Comparison of ENCODE assay signal across 11 cellular contexts in genomic region chr1:120941836-120942222, GRCh38. TPM values are rescaled to one million over a fixed set of nuclear protein-coding genes. Genes with fewer than 3 reads are reported as not detected.
DNase-seq lines count a peak whose midpoint lies in the region; ATAC-seq, FAIRE-seq and TF ChIP-seq lines count a peak whose summit lies in the region.
"Not testable (repeated sequence)": the region's sequence is repeated elsewhere in the genome, so short reads cannot be mapped to it uniquely, and the experiment has no call there.
"Had no signal": no experiment of that assay in that cellular context is flagged by ENCODE, and none has a peak within 500 bp of the region (broad histone marks: within the 10 kb centered on the region; RNA-seq: fewer than 3 reads in every experiment).

No MANE protein-coding gene starts in this region.

- not testable (repeated sequence) for DNase-seq in DND-41; LNCaP clone FGC (ENCODE audit: low read depth); astrocyte of the spinal cord (ENCODE audit: low read depth, low spot score); epithelial cell of proximal tubule (ENCODE audit: low read depth); pancreas; tibial artery
- peak; percentile 14 to 23 for DNase-seq in activated CD4-positive, alpha-beta T cell treated with anti-CD3 and anti-CD28 coated beads, Interleukin-2, amount 50 U/mL, for 4 hours

- H3K27ac ChIP-seq in DND-41 (ENCODE audit: low read length) = not testable (repeated sequence)
- H3K27ac ChIP-seq in liver (ENCODE audit: low read depth in 1 of 2, low read length in 2 of 2) = peak overlapping the region; percentile 55 to 78
- H3K27ac ChIP-seq in pancreas = peak overlapping the region; percentile 47 to 76 (median 72)
- peak overlapping the region; percentile 67 to 77 for H3K27ac ChIP-seq in tibial artery

- FAIRE-seq in pancreas (lab: Jason Lieb, UNC) = not testable (repeated sequence)

- not testable (repeated sequence) for H3K9me3 ChIP-seq in DND-41 (ENCODE audit: insufficient read depth, low read length, severe bottlenecking); liver (ENCODE audit: control insufficient read depth in 4 of 4, low read length in 3 of 4); pancreas; tibial artery

- not testable (repeated sequence) for H3K36me3 ChIP-seq in DND-41 (ENCODE audit: insufficient read depth, low read length); liver (ENCODE audit: control insufficient read depth in 4 of 4, insufficient read depth in 3 of 4, low read depth in 1 of 4, low read length in 3 of 4); pancreas; tibial artery

- H3K27me3 ChIP-seq in DND-41 (ENCODE audit: insufficient read depth, low read length, poor library complexity); liver (ENCODE audit: control insufficient read depth in 4 of 4, insufficient read depth in 4 of 4, low read length in 3 of 4); pancreas; tibial artery: not testable (repeated sequence)

- in situ Hi-C loops in astrocyte of the spinal cord (cut with HindIII; ENCODE audit: low sequenced_read_pairs) = not testable (repeated sequence)

- H3K4me2 ChIP-seq in DND-41 (ENCODE audit: insufficient read depth, low read length) = peak overlapping the region; percentile 82

- peak overlapping the region; percentile 83 for H2AFZ ChIP-seq in DND-41 (ENCODE audit: low read depth, low read length)

- intact Hi-C loops in pancreas (cut with DNase I); tibial artery (cut with DNase I; ENCODE audit: low total_unique reads): not testable (repeated sequence)

- TF ChIP-seq RAD21 in liver (IDR thresholded peaks at IDR 0.05) = not testable (repeated sequence)

- not testable (repeated sequence) for TF ChIP-seq CTCF in DND-41 (IDR thresholded peaks at IDR 0.05; ENCODE audit: borderline replicate concordance, extremely low read depth, low read length, poor library complexity, severe bottlenecking); LNCaP clone FGC (IDR thresholded peaks at IDR 0.05; ENCODE audit: control insufficient read depth, extremely low read depth, insufficient read depth); astrocyte of the spinal cord (IDR thresholded peaks at IDR 0.05; ENCODE audit: low read depth, low read length); epithelial cell of proximal tubule (conservative IDR thresholded peaks at IDR 0.05; ENCODE audit: low read depth, low read length); liver (IDR thresholded peaks at IDR 0.05; ENCODE audit: low read depth, low read length, missing input control); pancreas (IDR thresholded peaks at IDR 0.05); tibial artery (IDR thresholded peaks at IDR 0.05)

- peak overlapping the region in 1 of 2 experiments; percentile 59; a peak in 3 of 4 replicates for H3K4me3 ChIP-seq in DND-41 (ENCODE audit: low read depth in 1 of 2, low read length in 2 of 2)
- H3K4me3 ChIP-seq in LNCaP clone FGC (ENCODE audit: low read depth, low read length) = peak overlapping the region; percentile 25
- peak overlapping the region; percentile 47 for H3K4me3 ChIP-seq in astrocyte of the spinal cord (ENCODE audit: low read depth, low read length)
- peak overlapping the region; percentile 53 for H3K4me3 ChIP-seq in epithelial cell of proximal tubule (ENCODE audit: low read depth, low read length)
- peak overlapping the region; percentile 29 to 52 (median 41) for H3K4me3 ChIP-seq in liver (ENCODE audit: low read depth in 1 of 3, low read length in 3 of 3)
- peak overlapping the region in 3 of 4 donors; percentile 6 to 48 (median 38) for H3K4me3 ChIP-seq in pancreas
- H3K4me3 ChIP-seq in tibial artery = peak overlapping the region; percentile 52 to 56

- not testable (repeated sequence) for H3K79me2 ChIP-seq in DND-41 (ENCODE audit: insufficient read depth, low read length)

- ATAC-seq in DND-41 (ENCODE audit: insufficient read depth, low read depth) = 0 out of 3 replicates have a peak, but pooled peaks have one; percentile 2
- ATAC-seq in pancreas = peak in 1 of 4 donors; percentile 11

- H4K20me1 ChIP-seq in DND-41 (ENCODE audit: insufficient read depth, low read length) = not testable (repeated sequence)

- WGBS in liver = 10% methylated on average over 12 of the region's 12 CpGs
- 1 to 3% methylated on average over 12 of the region's 12 CpGs for WGBS in pancreas, 2 donors

- peaks cover 11% of the 10 kb centered on the region for H3K4me1 ChIP-seq in DND-41 (ENCODE audit: insufficient read depth, low read length)
- not testable (repeated sequence) for H3K4me1 ChIP-seq in liver (ENCODE audit: control insufficient read depth in 4 of 4, insufficient read depth in 4 of 4, low read length in 3 of 4); pancreas; tibial artery

- H3K9ac ChIP-seq in DND-41 (ENCODE audit: low read depth, low read length) = peak overlapping the region; percentile 44
- peak overlapping the region; percentile 54 to 66 for H3K9ac ChIP-seq in liver (ENCODE audit: low read depth in 1 of 2, low read length in 2 of 2)

RNA-seq across cellular contexts. Expression of gene PPIAL4A, which starts 52.3 kb away (rescaled TPM):
- total RNA-seq in epithelial cell of proximal tubule (not detected in 2 replicates), liver (not detected), pancreas (not detected)
- polyA plus RNA-seq in liver (not detected), pancreas (not detected)
- total RNA-seq: ascending aorta, glomerular endothelial cell, temporal lobe had no signal
